Comparison of ENCODE assay signal across 19 cellular contexts in the genomic region with DNA sequence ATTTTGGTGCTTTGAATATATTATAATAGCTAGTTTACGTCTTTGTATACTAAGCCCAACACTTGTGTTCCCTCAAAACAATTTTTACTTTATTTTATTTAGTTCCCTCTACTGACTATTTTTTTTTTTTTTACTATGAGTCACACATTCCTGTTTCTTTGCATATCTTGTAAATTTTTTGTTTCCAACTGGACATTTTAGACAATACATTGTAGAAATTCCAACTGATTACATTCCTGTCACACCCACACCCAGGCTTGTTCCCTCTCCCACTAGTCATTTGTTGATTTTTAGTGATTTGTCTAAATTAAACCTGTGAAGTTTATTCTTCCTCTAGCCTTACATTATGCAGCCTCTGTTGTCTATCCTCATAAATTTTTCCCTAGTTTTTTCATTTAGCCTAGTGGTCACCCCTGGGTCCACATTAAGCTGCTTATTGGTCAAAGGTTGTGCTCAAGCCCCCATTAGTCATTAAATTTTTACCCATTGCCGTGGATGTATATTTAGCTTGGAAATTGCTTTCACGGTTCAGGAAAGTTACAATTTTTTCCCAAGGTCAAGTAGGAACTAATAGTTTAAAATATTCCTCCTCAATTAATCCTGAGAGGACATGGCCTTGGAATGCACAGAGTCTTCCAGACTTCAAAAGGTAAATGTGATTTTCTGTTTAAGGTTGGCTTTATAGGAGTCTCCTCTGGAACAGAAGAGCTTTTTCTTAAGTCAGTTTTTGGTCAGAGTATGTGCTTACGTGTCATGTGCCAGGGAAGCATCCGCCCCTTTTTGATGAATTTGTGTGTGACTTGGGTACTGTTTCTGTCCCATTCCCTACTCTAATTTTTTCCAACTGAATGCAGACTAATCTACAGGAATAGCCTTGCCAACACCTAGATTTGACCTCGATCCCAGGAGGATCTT.
DNase-seq lines count a peak whose midpoint lies in the region; ATAC-seq, FAIRE-seq and TF ChIP-seq lines count a peak whose summit lies in the region.
"Had no signal": no experiment of that assay in that cellular context is flagged by ENCODE, and none has a peak within 500 bp of the region (broad histone marks: within the 10 kb centered on the region; RNA-seq: fewer than 3 reads in every experiment).

No MANE protein-coding gene starts in this region.

- peaks cover 0 to 12% of the 10 kb centered on the region in 2 donors for H3K9me3 ChIP-seq in breast epithelium
- H3K9me3 ChIP-seq in mammary epithelial cell (replicated peaks; ENCODE audit: insufficient read depth, low read length): peaks cover 3% of the 10 kb centered on the region
- H3K9me3 ChIP-seq in kidney (ENCODE audit: control insufficient read depth in 1 of 2, low read length in 2 of 2): peaks cover 0 to 9% of the 10 kb centered on the region in 2 donors

- no peak for ATAC-seq in HG03196 (IDR thresholded peaks at IDR 0.05; ENCODE audit: unreplicated experiment)

- H3K4me3 ChIP-seq in breast epithelium (no peak overlapping the region), mammary epithelial cell (replicated peaks in 1 of 3; ENCODE audit: insufficient read depth in 1 of 3, low read depth in 2 of 3, low read length in 3 of 3) (no peak overlapping the region), kidney (ENCODE audit: low read length in 2 of 2) (no peak overlapping the region), mesendoderm (ENCODE audit: low read length) (no peak overlapping the region)
- H3K4me3 ChIP-seq: spleen had no signal

- intact Hi-C loops in MCF 10A (cut with micrococcal nuclease) (no loop called here), breast epithelium (cut with DNase I; ENCODE audit: low total_unique reads) (no loop called here), mammary epithelial cell (cut with micrococcal nuclease) (no loop called here), kidney (cut with DNase I) (no loop called here)

- POLR2A ChIA-PET in MCF 10A (lab: Yijun Ruan, JAX): interaction anchor here (0.7 kb wide), 1 partner anchor 19 kb away, joined by 3 read pairs; no protein-coding TSS in a partner anchor
- POLR2A ChIA-PET in activated CD4-positive, alpha-beta memory T cell treated with anti-CD3 and anti-CD28 coated beads, Interleukin-2, amount 10 ng/mL, durations not matched to agents 7 days and 5 days (lab: Charles Lee): no interaction called here

- H3K36me3 ChIP-seq in breast epithelium: no peaks in the 10 kb centered on the region
- no peaks in the 10 kb centered on the region for H3K36me3 ChIP-seq in mammary epithelial cell (ENCODE audit: insufficient read depth, low read length)
- H3K36me3 ChIP-seq in kidney (ENCODE audit: control insufficient read depth in 1 of 2, insufficient read depth in 2 of 2, low read length in 2 of 2): no peaks in the 10 kb centered on the region
- no peaks in the 10 kb centered on the region for H3K36me3 ChIP-seq in mesendoderm (ENCODE audit: control insufficient read depth, insufficient read depth, low read length)
- H3K36me3 ChIP-seq: spleen, WERI-Rb-1 had no signal

- H3K4me1 ChIP-seq in breast epithelium (no peaks in the 10 kb centered on the region), mammary epithelial cell (ENCODE audit: insufficient read depth, low read length) (peaks cover 16% of the 10 kb centered on the region), kidney (ENCODE audit: control insufficient read depth in 1 of 2, insufficient read depth in 1 of 2, low read depth in 1 of 2, low read length in 2 of 2) (no peaks in the 10 kb centered on the region), mesendoderm (ENCODE audit: control insufficient read depth, low read depth, low read length) (no peaks in the 10 kb centered on the region)
- H3K4me1 ChIP-seq: spleen had no signal

- peaks cover 10% of the 10 kb centered on the region for H3K36me3 Mint-ChIP-seq in MCF 10A (ENCODE audit: insufficient read depth, unreplicated experiment)
- H3K36me3 Mint-ChIP-seq in activated CD4-positive, alpha-beta memory T cell treated with anti-CD3 and anti-CD28 coated beads, Interleukin-2, amount 10 ng/mL, durations not matched to agents 7 days and 5 days (ENCODE audit: low read depth): no peaks in the 10 kb centered on the region
- H3K36me3 Mint-ChIP-seq: brain; CD4-positive, alpha-beta memory T cell; immature natural killer cell had no signal

- H4K5ac ChIP-seq in mesendoderm (ENCODE audit: low read length): no peak overlapping the region

- dilution Hi-C loops in mammary epithelial cell (cut with HindIII; ENCODE audit: low sequenced_read_pairs): no loop called here

- CTCF ChIA-PET in MCF 10A (lab: Yijun Ruan, JAX) (interaction anchor here (0.5 kb wide), 1 partner anchor 972 kb away, joined by 5 read pairs; no protein-coding TSS in a partner anchor), mammary epithelial cell (lab: Charles Lee; ENCODE audit: low non-redundant PET) (no interaction called here)
- CTCF ChIA-PET in activated CD4-positive, alpha-beta memory T cell treated with anti-CD3 and anti-CD28 coated beads, Interleukin-2, amount 10 ng/mL, durations not matched to agents 7 days and 5 days (lab: Charles Lee): no interaction called here

- H3K9ac ChIP-seq in mammary epithelial cell (ENCODE audit: insufficient read depth, low read length): no peak overlapping the region
- no peak overlapping the region for H3K9ac ChIP-seq in kidney (ENCODE audit: low read length in 2 of 2)
- no peak overlapping the region for H3K9ac ChIP-seq in mesendoderm (ENCODE audit: low read length)

- in situ Hi-C loops in mammary epithelial cell (cut with MboI; ENCODE audit: low sequenced_read_pairs in 2 of 2): no loop called here

- no peak overlapping the region for H3K27ac ChIP-seq in breast epithelium
- H3K27ac ChIP-seq in mammary epithelial cell (ENCODE audit: insufficient read depth, low read depth, low read length): peak overlapping the region; percentile 7
- H3K27ac ChIP-seq in kidney (ENCODE audit: low read depth in 2 of 2, low read length in 2 of 2): no peak overlapping the region
- no peak overlapping the region for H3K27ac ChIP-seq in mesendoderm (ENCODE audit: low read depth, low read length)
- H3K27ac ChIP-seq: 22Rv1, spleen, WERI-Rb-1 had no signal

- no peak overlapping the region for H4K8ac ChIP-seq in mesendoderm (ENCODE audit: low read depth, low read length)

- H3K4me3 Mint-ChIP-seq in MCF 10A (ENCODE audit: unreplicated experiment): no peak overlapping the region
- H3K4me3 Mint-ChIP-seq in activated CD4-positive, alpha-beta memory T cell treated with anti-CD3 and anti-CD28 coated beads, Interleukin-2, amount 10 ng/mL, durations not matched to agents 7 days and 5 days: no peak overlapping the region
- H3K4me3 Mint-ChIP-seq: brain; CD4-positive, alpha-beta memory T cell; immature natural killer cell; stimulated activated naive CD8-positive, alpha-beta T cell treated with anti-CD3 and anti-CD28 coated beads, Interleukin-15, Interleukin-2, amounts not matched to agents 100 ng/mL and 50 ng/mL, for 24 hours had no signal

- H2BK15ac ChIP-seq in mesendoderm (replicated peaks; ENCODE audit: low read depth): no peak overlapping the region

- TF ChIP-seq POLR2A in breast epithelium (IDR thresholded peaks at IDR 0.05): no peak

- H3K79me1 ChIP-seq in mesendoderm (ENCODE audit: low read length): no peaks in the 10 kb centered on the region

- peak; percentile 61 for FAIRE-seq in kidney (lab: Jason Lieb, UNC)

- H3K79me2 ChIP-seq in mammary epithelial cell (ENCODE audit: insufficient read depth, low read length) (no peaks in the 10 kb centered on the region), mesendoderm (ENCODE audit: control insufficient read depth, insufficient read depth, low read length) (no peaks in the 10 kb centered on the region)

- H3K27me3 ChIP-seq in breast epithelium (no peaks in the 10 kb centered on the region), mammary epithelial cell (ENCODE audit: insufficient read depth, low read length) (no peaks in the 10 kb centered on the region), mesendoderm (ENCODE audit: insufficient read depth, low read length, poor library complexity) (no peaks in the 10 kb centered on the region)
- H3K27me3 ChIP-seq: spleen had no signal

- no peak overlapping the region for H3K23ac ChIP-seq in mesendoderm (ENCODE audit: low read length)

- DNase-seq in MCF 10A (ENCODE audit: unreplicated experiment) (peak; percentile 34), breast epithelium (ENCODE audit: low spot score in 2 of 2) (no peak), mammary epithelial cell (no peak), kidney (no peak), NCI-H1417 (lab: John Stamatoyannopoulos, UW) (no peak), mesendoderm (no peak)
- no peak for DNase-seq in activated CD4-positive, alpha-beta memory T cell treated with anti-CD3 and anti-CD28 coated beads, Interleukin-2, amount 10 ng/mL, durations not matched to agents 7 days and 5 days
- DNase-seq: activated naive CD4-positive, alpha-beta T cell; CD4-positive, alpha-beta memory T cell; immature natural killer cell; NCI-H2081; NCI-H526; RPMI8226; spleen; WERI-Rb-1 had no signal

- no peak overlapping the region for H3K18ac ChIP-seq in mesendoderm (ENCODE audit: low read length)

- no peak overlapping the region for H3K56ac ChIP-seq in mesendoderm (ENCODE audit: low read length)

- BruUV-seq in MCF 10A (replicated peaks; lab: Mats Ljungman, UMichigan) (no TSS peak), mammary epithelial cell (replicated peaks; lab: Mats Ljungman, UMichigan) (no TSS peak)

- no peak overlapping the region for H2AK5ac ChIP-seq in mesendoderm (ENCODE audit: low read length)

- H4K20me1 ChIP-seq in mammary epithelial cell (ENCODE audit: insufficient read depth, low read length): no peaks in the 10 kb centered on the region

- no peak overlapping the region for H2BK5ac ChIP-seq in mesendoderm (ENCODE audit: low read length)

- WGBS in mammary epithelial cell (ENCODE audit: low coverage, missing lambda C conversion rate): 19% methylated on average over 6 of the region's 6 CpGs
- no CpG with 5 or more reads among the region's 6 CpGs for WGBS in mesendoderm (ENCODE audit: extremely low coverage, insufficient coverage, low lambda C conversion rate)

- H2BK120ac ChIP-seq in mesendoderm (ENCODE audit: low read depth, low read length): no peak overlapping the region

- H3K27ac Mint-ChIP-seq in MCF 10A (ENCODE audit: low read depth, unreplicated experiment): peak overlapping the region; percentile 62
- H3K27ac Mint-ChIP-seq in activated CD4-positive, alpha-beta memory T cell treated with anti-CD3 and anti-CD28 coated beads, Interleukin-2, amount 10 ng/mL, durations not matched to agents 7 days and 5 days: no peak overlapping the region
- H3K27ac Mint-ChIP-seq: brain; CD4-positive, alpha-beta memory T cell; immature natural killer cell; stimulated activated naive CD8-positive, alpha-beta T cell treated with anti-CD3 and anti-CD28 coated beads, Interleukin-15, Interleukin-2, amounts not matched to agents 100 ng/mL and 50 ng/mL, for 24 hours had no signal

- H3K4ac ChIP-seq in mesendoderm (ENCODE audit: low read depth, low read length): no peak overlapping the region

- H3K4me2 ChIP-seq in mammary epithelial cell (ENCODE audit: insufficient read depth, low read depth, low read length) (peak overlapping the region; percentile 42), mesendoderm (ENCODE audit: low read length) (no peak overlapping the region)

- no peaks in the 10 kb centered on the region for H3K27me3 Mint-ChIP-seq in MCF 10A (ENCODE audit: insufficient read depth, unreplicated experiment)
- H3K27me3 Mint-ChIP-seq in activated CD4-positive, alpha-beta memory T cell treated with anti-CD3 and anti-CD28 coated beads, Interleukin-2, amount 10 ng/mL, durations not matched to agents 7 days and 5 days: no peaks in the 10 kb centered on the region
- H3K27me3 Mint-ChIP-seq: CD4-positive, alpha-beta memory T cell had no signal

- H2AFZ ChIP-seq in mammary epithelial cell (ENCODE audit: low read depth, low read length): peak overlapping the region; percentile 47

- peaks cover 29% of the 10 kb centered on the region for H3K4me1 Mint-ChIP-seq in MCF 10A (ENCODE audit: insufficient read depth, unreplicated experiment)
- no peaks in the 10 kb centered on the region for H3K4me1 Mint-ChIP-seq in activated CD4-positive, alpha-beta memory T cell treated with anti-CD3 and anti-CD28 coated beads, Interleukin-2, amount 10 ng/mL, durations not matched to agents 7 days and 5 days
- H3K4me1 Mint-ChIP-seq: brain; CD4-positive, alpha-beta memory T cell; immature natural killer cell had no signal

- peaks cover 8% of the 10 kb centered on the region for H3K9me3 Mint-ChIP-seq in MCF 10A (ENCODE audit: unreplicated experiment)
- H3K9me3 Mint-ChIP-seq in activated CD4-positive, alpha-beta memory T cell treated with anti-CD3 and anti-CD28 coated beads, Interleukin-2, amount 10 ng/mL, durations not matched to agents 7 days and 5 days: peaks cover 13% of the 10 kb centered on the region

- TF ChIP-seq CTCF in MCF 10A (IDR thresholded peaks at IDR 0.05; ENCODE audit: unreplicated experiment): no peak
- no peak for TF ChIP-seq CTCF in breast epithelium (IDR thresholded peaks at IDR 0.05)
- no peak for TF ChIP-seq CTCF in mammary epithelial cell (conservative IDR thresholded peaks at IDR 0.05 in 1 of 2, IDR thresholded peaks at IDR 0.05 in 1 of 2; ENCODE audit: extremely low read depth in 1 of 2, insufficient read depth in 1 of 2, low read depth in 1 of 2, low read length in 2 of 2)
- no peak for TF ChIP-seq CTCF in kidney (IDR thresholded peaks at IDR 0.05; ENCODE audit: borderline replicate concordance, extremely low read depth, insufficient read depth)
